ENCODE assay signal across 18 cellular contexts in the genomic region with DNA sequence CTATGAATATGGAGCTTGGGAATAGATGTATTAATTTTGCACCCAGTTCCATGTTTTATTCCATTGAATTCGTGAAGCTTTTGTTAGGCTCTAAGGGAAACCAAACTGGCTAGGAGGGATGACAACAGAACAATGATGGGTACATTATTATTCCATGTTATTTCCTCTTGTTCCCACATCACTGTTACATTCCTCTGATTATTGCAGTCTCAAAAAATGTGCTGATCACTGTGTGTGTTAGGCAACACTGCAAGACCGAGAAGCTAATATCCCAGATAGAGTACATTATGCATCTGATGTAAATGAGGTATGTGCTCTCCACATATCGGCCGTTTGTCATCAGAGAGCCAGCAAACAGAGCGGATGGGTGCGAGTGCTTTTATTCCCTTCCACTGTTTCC.
"Had no signal": no experiment of that assay in that cellular context is flagged by ENCODE, and none has a peak within 500 bp of the region (broad histone marks: within the 10 kb centered on the region; RNA-seq: fewer than 3 reads in every experiment).

No MANE protein-coding gene starts in this region.

- H3K27ac ChIP-seq: foreskin keratinocyte, left lung, neural progenitor cell, right atrium auricular region, tibial artery, VCaP had no signal

- H3K9me3 ChIP-seq: left lung, right atrium auricular region, tibial artery had no signal

- H3K4me1 ChIP-seq: foreskin keratinocyte, left lung, right atrium auricular region, tibial artery had no signal

- H3K36me3 ChIP-seq: left lung, neural progenitor cell, right atrium auricular region, tibial artery had no signal

- DNase-seq: activated CD4-positive, alpha-beta memory T cell treated with anti-CD3 and anti-CD28 coated beads for 36 hours; activated gamma-delta T cell; activated naive CD8-positive, alpha-beta T cell treated with anti-CD3 and anti-CD28 coated beads for 36 hours; activated T-cell treated with anti-CD3 and anti-CD28 coated beads, Interleukin-2, amount 50 U/mL, for 48 hours; aorta; central memory CD4-positive, alpha-beta T cell; cortex of kidney; effector CD8-positive, alpha-beta T cell; foreskin keratinocyte; head of caudate nucleus; islet precursor cell; left lung; T1000; tibial artery had no signal

- H3K4me3 ChIP-seq: left lung, neural progenitor cell, right atrium auricular region, tibial artery had no signal

- ATAC-seq: foreskin keratinocyte; left lung; stimulated activated memory B cell treated with anti-CD40 and anti-IgM and Interleukin-4, amounts not matched to agents 10 μg/mL and 1 μg/mL and 100 μg/mL, for 72 hours had no signal

- H3K27me3 ChIP-seq: foreskin keratinocyte, left lung, neural progenitor cell, right atrium auricular region, tibial artery had no signal
